In genomic region chr7:70805360-70805759, GRCh38 we compare ENCODE assay signal across 17 cellular contexts.
A peak's percentile ranks its signal among the peaks of the same experiment; 100 is the strongest.
DNase-seq lines count a peak whose midpoint lies in the region; ATAC-seq, FAIRE-seq and TF ChIP-seq lines count a peak whose summit lies in the region.
"Had no signal": no experiment of that assay in that cellular context is flagged by ENCODE, and none has a peak within 500 bp of the region (broad histone marks: within the 10 kb centered on the region; RNA-seq: fewer than 3 reads in every experiment).

No MANE protein-coding gene starts in this region.

- no peak overlapping the region for H2AFZ ChIP-seq in H1 (ENCODE audit: low read length)
- H2AFZ ChIP-seq: GM23248 had no signal

- no peaks in the 10 kb centered on the region for H4K20me1 ChIP-seq in H1 (replicated peaks in 1 of 2; ENCODE audit: control insufficient read depth in 1 of 2, insufficient read depth in 2 of 2, low read length in 2 of 2)

- H2BK5ac ChIP-seq in H1 (ENCODE audit: low read depth, low read length) = no peak overlapping the region

- H2AK5ac ChIP-seq in H1 (ENCODE audit: low read depth, low read length) = no peak overlapping the region

- no peak overlapping the region for H2BK20ac ChIP-seq in H1 (ENCODE audit: low read length)

- no peaks in the 10 kb centered on the region for H3K27me3 ChIP-seq in H1 (replicated peaks in 1 of 4; ENCODE audit: control insufficient read depth in 3 of 4, extremely low read depth in 1 of 4, insufficient read depth in 3 of 4, low read length in 3 of 4)
- H3K27me3 ChIP-seq: ascending aorta had no signal

- FAIRE-seq in H1 (lab: Jason Lieb, UNC) = no peak

- no peak overlapping the region for H4K5ac ChIP-seq in H1 (ENCODE audit: insufficient read length, low read depth, low read length)

- no peak overlapping the region for H2BK120ac ChIP-seq in H1 (replicated peaks; ENCODE audit: low read depth, low read length)

- H3K23me2 ChIP-seq in H1 (ENCODE audit: low read depth, low read length) = 0 out of 2 replicates have a peak, but pooled peaks cover 2% of the 10 kb centered on the region

- H3K4me1 ChIP-seq in H1 (replicated peaks in 1 of 4; ENCODE audit: control insufficient read depth in 3 of 4, insufficient read depth in 4 of 4, low read length in 3 of 4) = no peaks in the 10 kb centered on the region
- H3K4me1 ChIP-seq: ascending aorta, heart right ventricle had no signal

- no peak overlapping the region for H3K23ac ChIP-seq in H1 (ENCODE audit: insufficient read length)

- no peaks in the 10 kb centered on the region; the same call in 1 of the 2 replicates for H3K79me1 ChIP-seq in H1 (ENCODE audit: low read depth, low read length)

- no peak overlapping the region for H3K27ac ChIP-seq in H1 (ENCODE audit: low read depth, low read length)
- H3K27ac ChIP-seq: ascending aorta, GM23248, heart right ventricle had no signal

- 89% methylated on average over 6 of the region's 7 CpGs; no CpG with 5 or more reads in 1 of the 2 experiments for WGBS in H1 (ENCODE audit: extremely low coverage in 1 of 2, insufficient coverage in 1 of 2, insufficient read length in 1 of 2, insufficient replicate concordance in 2 of 2, low coverage in 1 of 2, low lambda C conversion rate in 2 of 2, missing lambda C conversion rate in 1 of 2), 2 experiments

- peak overlapping the region; percentile 48; the same call in 1 of the 2 replicates for H3K18ac ChIP-seq in H1 (ENCODE audit: extremely low read depth, low read length)

- H3K79me2 ChIP-seq in H1 (ENCODE audit: control insufficient read depth in 1 of 2, insufficient read depth in 2 of 2, low read length in 2 of 2) = no peaks in the 10 kb centered on the region

- no peak overlapping the region for H3K56ac ChIP-seq in H1 (replicated peaks; ENCODE audit: insufficient read length, low read depth, low read length)

- H2BK15ac ChIP-seq in H1 (ENCODE audit: low read length) = no peak overlapping the region

- no peak for TF ChIP-seq RAD21 in H1 (IDR thresholded peaks at IDR 0.05 in 1 of 2, conservative IDR thresholded peaks at IDR 0.05 in 1 of 2; ENCODE audit: low read depth in 2 of 2, low read length in 2 of 2)

- no peak for TF ChIP-seq CTCF in H1 (IDR thresholded peaks at IDR 0.05; ENCODE audit: control extremely low read depth in 1 of 3, insufficient read depth in 1 of 3, low read depth in 1 of 3, low read length in 3 of 3)

- no peak for TF ChIP-seq EP300 in H1 (IDR thresholded peaks at IDR 0.05; ENCODE audit: borderline replicate concordance in 1 of 2, low read depth in 2 of 2, low read length in 2 of 2)

- H3K9ac ChIP-seq in H1 (replicated peaks in 1 of 4; ENCODE audit: extremely low read depth in 1 of 4, low read depth in 3 of 4, low read length in 3 of 4) = no peak overlapping the region
- H3K9ac ChIP-seq: GM23248 had no signal

- H3K14ac ChIP-seq in H1 (ENCODE audit: insufficient read length) = no peak overlapping the region

- no peak overlapping the region for H3K4me2 ChIP-seq in H1 (ENCODE audit: insufficient read depth in 1 of 2, low read depth in 2 of 2, low read length in 2 of 2)

- H3K4me3 ChIP-seq in H1 (ENCODE audit: extremely low read depth in 1 of 4, insufficient read depth in 2 of 4, low read depth in 3 of 4, low read length in 4 of 4) = no peak overlapping the region
- H3K4me3 ChIP-seq: ascending aorta, GM23248, heart right ventricle had no signal

- no peak for DNase-seq in H1 (ENCODE audit: low read depth in 1 of 2, low spot score in 2 of 2)
- DNase-seq in NCI-H1092 treated with DMSO at 0.1 percent for 48 hours (lab: John Stamatoyannopoulos, UW) = no peak
- no peak for DNase-seq in COR-L47 (lab: John Stamatoyannopoulos, UW)
- DNase-seq in NCI-H748 (lab: John Stamatoyannopoulos, UW; ENCODE audit: unreplicated experiment) = no peak
- DNase-seq: cortex of kidney, DMS53, GM23248, heart right ventricle, left cardiac atrium, NCI-H2029, RPMI8226 had no signal

- no peaks in the 10 kb centered on the region for H3K36me3 ChIP-seq in H1 (ENCODE audit: control insufficient read depth in 2 of 4, insufficient read depth in 4 of 4, low read length in 3 of 4)
- H3K36me3 ChIP-seq: ascending aorta, heart right ventricle had no signal

- no peak for TF ChIP-seq POLR2A in H1 (IDR thresholded peaks at IDR 0.05; ENCODE audit: control extremely low read depth in 1 of 2, low read depth in 2 of 2, low read length in 2 of 2)

- H3K4ac ChIP-seq in H1 (replicated peaks; ENCODE audit: insufficient read length, low read depth, low read length) = no peak overlapping the region

- H2BK12ac ChIP-seq in H1 (ENCODE audit: low read depth, low read length) = no peak overlapping the region

- ATAC-seq in GM18511 (IDR thresholded peaks at IDR 0.05; ENCODE audit: unreplicated experiment) (peak; percentile 90), GM21529 (IDR thresholded peaks at IDR 0.05; ENCODE audit: unreplicated experiment) (peak; percentile 75), HG03439 (IDR thresholded peaks at IDR 0.05; ENCODE audit: unreplicated experiment) (peak; percentile 78), HG03025 (IDR thresholded peaks at IDR 0.05; ENCODE audit: low FRiP score, unreplicated experiment) (no peak)
- ATAC-seq: activated CD4-positive, CD25-positive, alpha-beta regulatory T cell treated with anti-CD3 and anti-CD28 coated beads, Interleukin-2, amount 50 U/mL, for 24 hours; heart right ventricle; left cardiac atrium had no signal

- H3K9me3 ChIP-seq in H1 (ENCODE audit: insufficient read depth in 2 of 2, low read depth in 1 of 2, low read length in 1 of 2) = no peaks in the 10 kb centered on the region; a peak in 1 of 4 replicates

- CTCF ChIA-PET in H1 (lab: Charles Lee; ENCODE audit: partially characterized antibody) = interaction anchor here (1.4 kb wide), 1 partner anchor 51 kb away, joined by 3 read pairs; no protein-coding TSS in a partner anchor

- POLR2A ChIA-PET in H1 (lab: Charles Lee; ENCODE audit: partially characterized antibody) = no interaction called here

- no peak overlapping the region for H4K91ac ChIP-seq in H1 (replicated peaks; ENCODE audit: insufficient read length, low read length)

- H4K8ac ChIP-seq in H1 (ENCODE audit: extremely low read depth, insufficient read depth, low read length) = no peak overlapping the region

TF ChIP-seq in H1, 55 proteins besides CTCF, POLR2A, EP300 and RAD21:
- TF ChIP-seq TAF1 (IDR thresholded peaks at IDR 0.05; ENCODE audit: low read depth, low read length) (no peak), CBX5 (IDR thresholded peaks at IDR 0.05; ENCODE audit: low read depth, low read length) (no peak), EZH2 (IDR thresholded peaks at IDR 0.05; ENCODE audit: low read depth, low read length, severe bottlenecking) (no peak), ZNF274 (IDR thresholded peaks at IDR 0.05; ENCODE audit: borderline replicate concordance, extremely low read depth, low read length) (no peak)
